ENCODE assay signal across 13 cellular contexts in genomic region chr17:67638871-67639270, GRCh38.
"Had no signal": no experiment of that assay in that cellular context is flagged by ENCODE, and none has a peak within 500 bp of the region (broad histone marks: within the 10 kb centered on the region; RNA-seq: fewer than 3 reads in every experiment).

No MANE protein-coding gene starts in this region.

- H3K27me3 Mint-ChIP-seq: activated CD8-positive, alpha-beta memory T cell treated with anti-CD3 and anti-CD28 coated beads, Interleukin-2, amount 10 ng/mL, durations not matched to agents 7 days and 5 days; activated naive CD8-positive, alpha-beta T cell treated with anti-CD3 and anti-CD28 coated beads, Interleukin-2, amount 50 U/mL, for 24 hours; naive B cell; stimulated activated naive CD8-positive, alpha-beta T cell treated with anti-CD3 and anti-CD28 coated beads, Interleukin-15, amount 100 ng/mL, for 72 hours had no signal

- ATAC-seq: activated CD8-positive, alpha-beta memory T cell treated with anti-CD3 and anti-CD28 coated beads, Interleukin-2, amount 10 ng/mL, durations not matched to agents 7 days and 5 days; activated naive CD8-positive, alpha-beta T cell treated with anti-CD3 and anti-CD28 coated beads, Interleukin-2, amount 50 U/mL, for 24 hours; stimulated activated naive CD8-positive, alpha-beta T cell treated with anti-CD3 and anti-CD28 coated beads, Interleukin-15, amount 100 ng/mL, for 72 hours had no signal

- H3K27me3 ChIP-seq: cardiac muscle cell had no signal

- H3K9me3 ChIP-seq: thoracic aorta had no signal

- H3K36me3 ChIP-seq: cardiac muscle cell, thoracic aorta had no signal

- H3K27ac ChIP-seq: cardiac muscle cell, thoracic aorta had no signal

- H3K27ac Mint-ChIP-seq: activated CD8-positive, alpha-beta memory T cell treated with anti-CD3 and anti-CD28 coated beads, Interleukin-2, amount 10 ng/mL, durations not matched to agents 7 days and 5 days; activated naive CD8-positive, alpha-beta T cell treated with anti-CD3 and anti-CD28 coated beads, Interleukin-2, amount 50 U/mL, for 24 hours had no signal

- H3K4me1 Mint-ChIP-seq: activated CD8-positive, alpha-beta memory T cell treated with anti-CD3 and anti-CD28 coated beads, Interleukin-2, amount 10 ng/mL, durations not matched to agents 7 days and 5 days; activated naive CD8-positive, alpha-beta T cell treated with anti-CD3 and anti-CD28 coated beads, Interleukin-2, amount 50 U/mL, for 24 hours; naive B cell; stimulated activated naive CD8-positive, alpha-beta T cell treated with anti-CD3 and anti-CD28 coated beads, Interleukin-15, amount 100 ng/mL, for 72 hours had no signal

- H3K4me3 Mint-ChIP-seq: activated CD8-positive, alpha-beta memory T cell treated with anti-CD3 and anti-CD28 coated beads, Interleukin-2, amount 10 ng/mL, durations not matched to agents 7 days and 5 days; activated naive CD8-positive, alpha-beta T cell treated with anti-CD3 and anti-CD28 coated beads, Interleukin-2, amount 50 U/mL, for 24 hours; naive B cell; stimulated activated naive CD8-positive, alpha-beta T cell treated with anti-CD3 and anti-CD28 coated beads, Interleukin-15, amount 100 ng/mL, for 72 hours had no signal

- H3K9me3 Mint-ChIP-seq: activated naive CD8-positive, alpha-beta T cell treated with anti-CD3 and anti-CD28 coated beads, Interleukin-2, amount 50 U/mL, for 24 hours; naive B cell; stimulated activated naive CD8-positive, alpha-beta T cell treated with anti-CD3 and anti-CD28 coated beads, Interleukin-15, amount 100 ng/mL, for 72 hours had no signal

- DNase-seq: activated CD8-positive, alpha-beta memory T cell treated with anti-CD3 and anti-CD28 coated beads, Interleukin-2, amount 10 ng/mL, durations not matched to agents 7 days and 5 days; activated gamma-delta T cell; activated naive CD8-positive, alpha-beta T cell treated with anti-CD3 and anti-CD28 coated beads, Interleukin-2, amount 50 U/mL, for 24 hours; activated T-cell treated with anti-CD3 and anti-CD28 coated beads, Interleukin-2, amount 50 U/mL, for 48 hours; hypothalamus; naive B cell; nucleus accumbens; stimulated activated CD4-positive, alpha-beta T cell treated with anti-CD3 and anti-CD28 coated beads, Interleukin-4, amount 100 ng/mL, for 24 hours; stimulated activated naive CD8-positive, alpha-beta T cell treated with anti-CD3 and anti-CD28 coated beads, Interleukin-15, amount 100 ng/mL, for 72 hours; T-helper 2 cell had no signal

- H3K4me3 ChIP-seq: cardiac muscle cell, lung, thoracic aorta had no signal
